Comparison of ENCODE assay signal across 18 cellular contexts in genomic region chr18:59446012-59446411, GRCh38.
DNase-seq lines count a peak whose midpoint lies in the region; ATAC-seq, FAIRE-seq and TF ChIP-seq lines count a peak whose summit lies in the region.
"Had no signal": no experiment of that assay in that cellular context is flagged by ENCODE, and none has a peak within 500 bp of the region (broad histone marks: within the 10 kb centered on the region; RNA-seq: fewer than 3 reads in every experiment).

No MANE protein-coding gene starts in this region.

- CTCF ChIA-PET in GM12878 (lab: Yijun Ruan, JAX), result interaction anchor here (1.5 kb wide), 1 partner anchor 377 kb away, joined by 7 read pairs; no protein-coding TSS in a partner anchor

- TF ChIP-seq POLR2A in GM12878 (IDR thresholded peaks at IDR 0.05; ENCODE audit: low read depth, low read length), result no peak

- no peak overlapping the region for H3K27ac Mint-ChIP-seq in activated CD4-positive, alpha-beta T cell treated with anti-CD3 and anti-CD28 coated beads, Interleukin-2, amount 10 ng/mL, durations not matched to agents 24 days and 14 days
- H3K27ac Mint-ChIP-seq in activated naive CD8-positive, alpha-beta T cell treated with anti-CD3 and anti-CD28 coated beads for 36 hours, result no peak overlapping the region
- H3K27ac Mint-ChIP-seq: activated T-helper 2 cell treated with anti-CD3 and anti-CD28 coated beads, Interferon-gamma antibody, Interleukin-2, Interleukin-4, amounts not matched to agents 10 μg/mL and 5 μg/mL and 100 μg/mL, durations not matched to agents 14 hours and 24 hours and 36 hours had no signal

- DNase-seq in AG08396 (ENCODE audit: low spot score) (peak; percentile 29), Kasumi-1 (lab: John Stamatoyannopoulos, UW) (peak; percentile 23 to 49), GM12878 (ENCODE audit: low read depth, low spot score) (no peak), iPS DF 19.7 (ENCODE audit: low read depth, low spot score) (peak; percentile 35), LoVo (ENCODE audit: low spot score) (no peak)
- DNase-seq in activated CD4-positive, alpha-beta T cell treated with anti-CD3 and anti-CD28 coated beads, Interleukin-2, amount 10 ng/mL, durations not matched to agents 24 days and 14 days, result no peak
- DNase-seq in activated naive CD8-positive, alpha-beta T cell treated with anti-CD3 and anti-CD28 coated beads for 36 hours, result no peak
- DNase-seq: activated CD4-positive, alpha-beta T cell treated with anti-CD3 and anti-CD28 coated beads for 4 hours; BE2C; cerebellar nuclear complex; gastrocnemius medialis; left ventricle myocardium inferior; NCI-H1092; nucleus accumbens; uterus had no signal

- H3K9me3 Mint-ChIP-seq in activated CD4-positive, alpha-beta T cell treated with anti-CD3 and anti-CD28 coated beads, Interleukin-2, amount 10 ng/mL, durations not matched to agents 24 days and 14 days, result no peaks in the 10 kb centered on the region
- no peaks in the 10 kb centered on the region for H3K9me3 Mint-ChIP-seq in activated naive CD8-positive, alpha-beta T cell treated with anti-CD3 and anti-CD28 coated beads for 36 hours
- H3K9me3 Mint-ChIP-seq: activated T-helper 2 cell treated with anti-CD3 and anti-CD28 coated beads, Interferon-gamma antibody, Interleukin-2, Interleukin-4, amounts not matched to agents 10 μg/mL and 5 μg/mL and 100 μg/mL, durations not matched to agents 14 hours and 24 hours and 36 hours had no signal

- H3K79me2 ChIP-seq in GM12878 (ENCODE audit: control insufficient read depth, insufficient read depth, low read length), result no peaks in the 10 kb centered on the region

- no TSS peak for BruUV-seq in GM12878 (replicated peaks; lab: Mats Ljungman, UMichigan)

- H3K27me3 Mint-ChIP-seq in activated CD4-positive, alpha-beta T cell treated with anti-CD3 and anti-CD28 coated beads, Interleukin-2, amount 10 ng/mL, durations not matched to agents 24 days and 14 days, result no peaks in the 10 kb centered on the region
- H3K27me3 Mint-ChIP-seq in activated naive CD8-positive, alpha-beta T cell treated with anti-CD3 and anti-CD28 coated beads for 36 hours, result no peaks in the 10 kb centered on the region

- RAD21 ChIA-PET in GM12878 (lab: Charles Lee; ENCODE audit: unreplicated experiment), result no interaction called here

- no peaks in the 10 kb centered on the region for H3K36me3 ChIP-seq in GM12878 (ENCODE audit: control insufficient read depth in 2 of 2, insufficient read depth in 2 of 2, low read length in 1 of 2)
- H3K36me3 ChIP-seq: BE2C, gastrocnemius medialis, left ventricle myocardium inferior, uterus had no signal

- H3K4me3 Mint-ChIP-seq in activated CD4-positive, alpha-beta T cell treated with anti-CD3 and anti-CD28 coated beads, Interleukin-2, amount 10 ng/mL, durations not matched to agents 24 days and 14 days, result no peak overlapping the region
- H3K4me3 Mint-ChIP-seq in activated naive CD8-positive, alpha-beta T cell treated with anti-CD3 and anti-CD28 coated beads for 36 hours, result no peak overlapping the region

- no peak for TF ChIP-seq CTCF in GM12878 (IDR thresholded peaks at IDR 0.05 in 2 of 3, conservative IDR thresholded peaks at IDR 0.05 in 1 of 3; ENCODE audit: control insufficient read depth in 2 of 3, extremely low read depth in 1 of 3, insufficient read depth in 1 of 3, low read depth in 3 of 3, low read length in 3 of 3)

- no peaks in the 10 kb centered on the region for H3K4me1 Mint-ChIP-seq in activated CD4-positive, alpha-beta T cell treated with anti-CD3 and anti-CD28 coated beads, Interleukin-2, amount 10 ng/mL, durations not matched to agents 24 days and 14 days
- H3K4me1 Mint-ChIP-seq in activated naive CD8-positive, alpha-beta T cell treated with anti-CD3 and anti-CD28 coated beads for 36 hours, result no peaks in the 10 kb centered on the region

- 0% methylated on average over 1 of the region's 1 CpG for WGBS in GM12878 (ENCODE audit: insufficient coverage, insufficient replicate concordance, low lambda C conversion rate, missing lambda C conversion rate)

- no peak for ATAC-seq in GM12878
- ATAC-seq in HG03442 (IDR thresholded peaks at IDR 0.05; ENCODE audit: unreplicated experiment), result no peak
- ATAC-seq: gastrocnemius medialis had no signal

- SMC1A ChIA-PET in GM12878 (lab: Charles Lee; ENCODE audit: uncharacterized antibody, unreplicated experiment), result no interaction called here

- TF ChIP-seq RAD21 in GM12878 (IDR thresholded peaks at IDR 0.05; ENCODE audit: insufficient read depth, low read depth, low read length), result no peak

- H3K36me3 Mint-ChIP-seq in activated CD4-positive, alpha-beta T cell treated with anti-CD3 and anti-CD28 coated beads, Interleukin-2, amount 10 ng/mL, durations not matched to agents 24 days and 14 days (ENCODE audit: low read depth), result no peaks in the 10 kb centered on the region
- H3K36me3 Mint-ChIP-seq in activated naive CD8-positive, alpha-beta T cell treated with anti-CD3 and anti-CD28 coated beads for 36 hours, result no peaks in the 10 kb centered on the region

- no peaks in the 10 kb centered on the region for H3K9me3 ChIP-seq in GM12878 (replicated peaks; ENCODE audit: control insufficient read depth, insufficient read depth, low read length)
- H3K9me3 ChIP-seq: BE2C, gastrocnemius medialis, uterus had no signal

- no peak for TF ChIP-seq EP300 in GM12878 (IDR thresholded peaks at IDR 0.05; ENCODE audit: borderline replicate concordance in 1 of 2, control insufficient read depth in 1 of 2, low read depth in 2 of 2, low read length in 2 of 2)

- H2AFZ ChIP-seq in GM12878 (ENCODE audit: control insufficient read depth, low read depth, low read length), result no peak overlapping the region

- H4K20me1 ChIP-seq in GM12878 (ENCODE audit: control insufficient read depth, insufficient read depth), result no peaks in the 10 kb centered on the region

- no peak overlapping the region for H3K4me2 ChIP-seq in GM12878 (ENCODE audit: control insufficient read depth, insufficient read depth)

- POLR2A ChIA-PET in GM12878 (lab: Charles Lee), result no interaction called here

- no peak overlapping the region for H3K4me3 ChIP-seq in GM12878
- H3K4me3 ChIP-seq: gastrocnemius medialis, left ventricle myocardium inferior, SK-N-MC, uterus had no signal

- in situ Hi-C loops in GM12878 (cut with MboI), result no loop called here

- no peaks in the 10 kb centered on the region for H3K4me1 ChIP-seq in GM12878 (ENCODE audit: control insufficient read depth, insufficient read depth, low read length)
- H3K4me1 ChIP-seq: BE2C, gastrocnemius medialis, left ventricle myocardium inferior, uterus had no signal

- no peak overlapping the region for H3K27ac ChIP-seq in GM12878 (ENCODE audit: control insufficient read depth, insufficient read depth)
- H3K27ac ChIP-seq: gastrocnemius medialis, left ventricle myocardium inferior, SK-N-MC, uterus had no signal

- FAIRE-seq in GM12878 (lab: Jason Lieb, UNC), result no peak

- H3K9ac ChIP-seq in GM12878 (ENCODE audit: control insufficient read depth, insufficient read depth, low read length), result no peak overlapping the region

- intact Hi-C loops in GM12878 (cut with micrococcal nuclease; ENCODE audit: unreplicated experiment), result no loop called here
- intact Hi-C loops in activated CD4-positive, alpha-beta T cell treated with anti-CD3 and anti-CD28 coated beads, Interleukin-2, amount 10 ng/mL, durations not matched to agents 24 days and 14 days (cut with micrococcal nuclease), result no loop called here

- no peaks in the 10 kb centered on the region for H3K27me3 ChIP-seq in GM12878 (replicated peaks in 1 of 2; ENCODE audit: control insufficient read depth in 2 of 2, insufficient read depth in 2 of 2, low read length in 1 of 2)
- H3K27me3 ChIP-seq: BE2C, gastrocnemius medialis, uterus had no signal

TF ChIP-seq in GM12878, 131 proteins besides CTCF, POLR2A, EP300 and RAD21:
- no peak for TF ChIP-seq CHD2 (IDR thresholded peaks at IDR 0.05; ENCODE audit: borderline replicate concordance, low read depth, low read length)
- TF ChIP-seq REST (IDR thresholded peaks at IDR 0.05; ENCODE audit: low read depth, low read length), result peak; percentile 73; the same call in 1 of the 2 replicates
- TF ChIP-seq TCF7 (IDR thresholded peaks at IDR 0.05; ENCODE audit: borderline replicate concordance), result no peak
TF ChIP-seq in GM12878: peak in this region for 1.

Comparison
In these comparisons a context has a peak if more than half of its experiments do, and no peak if none do; other contexts are left out.
1. DNase-seq: peak in AG08396 (single experiment), Kasumi-1 (2 of 2) and iPS DF 19.7 (single experiment); none in GM12878 (single experiment), activated CD4-positive, alpha-beta T cell treated with anti-CD3 and anti-CD28 coated beads, Interleukin-2, amount 10 ng/mL, durations not matched to agents 24 days and 14 days (single experiment), LoVo (single experiment) and activated naive CD8-positive, alpha-beta T cell treated with anti-CD3 and anti-CD28 coated beads for 36 hours (single experiment).